In the genomic region with DNA sequence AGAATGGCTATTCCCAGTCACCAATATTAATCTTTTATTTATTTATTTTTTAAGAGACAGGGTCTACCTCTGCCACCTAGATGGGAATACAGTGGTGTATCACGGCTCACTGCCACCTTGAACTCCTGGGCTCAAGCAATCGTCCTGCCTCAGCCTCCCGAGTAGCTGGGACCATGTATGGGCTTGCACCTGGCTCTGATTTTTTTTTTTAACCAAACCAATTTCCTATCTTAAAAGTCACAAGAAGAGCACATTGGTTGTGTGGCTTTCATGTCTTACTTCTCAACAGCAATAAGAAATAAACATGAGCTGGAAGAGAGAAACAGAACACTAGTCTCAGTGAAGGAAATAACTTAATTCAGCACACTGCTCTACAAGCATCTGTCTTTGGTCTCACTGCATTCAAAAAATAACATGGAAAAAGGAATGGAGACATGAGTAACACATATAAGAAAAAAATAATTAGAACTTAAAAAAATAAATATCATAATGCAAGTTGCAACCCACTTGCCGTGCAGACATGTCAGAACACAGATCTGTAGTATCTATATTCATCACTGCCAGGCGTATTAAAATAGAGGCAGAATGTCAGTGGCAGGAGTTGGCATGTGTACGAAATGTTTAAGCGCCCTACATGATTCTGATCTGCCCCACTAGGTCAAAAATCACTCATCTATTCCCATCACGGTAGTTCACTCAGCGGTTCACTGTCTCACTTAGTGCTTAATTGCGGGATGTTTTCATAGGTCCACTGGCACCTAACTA, we compare ENCODE assay signal across 17 cellular contexts.
"Had no signal": no experiment of that assay in that cellular context is flagged by ENCODE, and none has a peak within 500 bp of the region (broad histone marks: within the 10 kb centered on the region; RNA-seq: fewer than 3 reads in every experiment).

No MANE protein-coding gene starts in this region.

- DNase-seq: activated CD4-positive, alpha-beta T cell treated with anti-CD3 and anti-CD28 coated beads, Interleukin-2, amount 10 ng/mL, durations not matched to agents 7 days and 5 days; activated CD8-positive, alpha-beta memory T cell treated with anti-CD3 and anti-CD28 coated beads, Interleukin-2, amount 50 U/mL, for 48 hours; activated effector memory CD4-positive, alpha-beta T cell treated with Interleukin-2 at 50 U/mL for 16 hours; activated naive CD4-positive, alpha-beta T cell treated with anti-CD3 and anti-CD28 coated beads, Interleukin-2, amount 50 U/mL, for 16 hours; activated T-cell treated with anti-CD3 and anti-CD28 coated beads, Interleukin-2, amount 50 U/mL, for 48 hours; aorta; brain microvascular endothelial cell; left cardiac atrium; lower lobe of right lung; natural killer cell; stimulated activated CD4-positive, alpha-beta T cell treated with anti-CD3 and anti-CD28 coated beads, Interleukin-12 subunit alpha, Interleukin-12 subunit beta, amount 100 ng/mL, for 4 hours; stimulated activated CD4-positive, alpha-beta T cell treated with anti-CD3 and anti-CD28 coated beads, Interleukin-1b, Interleukin-23, amount 100 ng/mL, for 48 hours; stimulated activated naive CD4-positive, alpha-beta T cell treated with Interleukin-2 at 50 U/mL for 16 hours; thyroid gland had no signal

- H3K36me3 ChIP-seq: brain microvascular endothelial cell, esophagus muscularis mucosa, lower lobe of right lung, thyroid gland had no signal

- H3K9me3 ChIP-seq: esophagus muscularis mucosa, lower lobe of right lung, thyroid gland had no signal

- H3K27ac Mint-ChIP-seq: activated CD4-positive, alpha-beta T cell treated with anti-CD3 and anti-CD28 coated beads, Interleukin-2, amount 10 ng/mL, durations not matched to agents 7 days and 5 days; natural killer cell had no signal

- H3K27me3 ChIP-seq: brain microvascular endothelial cell, esophagus muscularis mucosa, thyroid gland had no signal

- H3K9me3 Mint-ChIP-seq: activated CD4-positive, alpha-beta T cell treated with anti-CD3 and anti-CD28 coated beads, Interleukin-2, amount 10 ng/mL, durations not matched to agents 7 days and 5 days; natural killer cell had no signal

- H3K4me3 Mint-ChIP-seq: activated CD4-positive, alpha-beta T cell treated with anti-CD3 and anti-CD28 coated beads, Interleukin-2, amount 10 ng/mL, durations not matched to agents 7 days and 5 days; natural killer cell had no signal

- H3K4me1 ChIP-seq: lower lobe of right lung had no signal

- H3K27ac ChIP-seq: brain microvascular endothelial cell, coronary artery, esophagus muscularis mucosa, lower lobe of right lung, thyroid gland had no signal

- ATAC-seq: activated CD4-positive, CD25-positive, alpha-beta regulatory T cell treated with anti-CD3 and anti-CD28 coated beads, Interleukin-2, amount 50 U/mL, for 24 hours; left cardiac atrium; lower lobe of right lung had no signal

- H3K4me1 Mint-ChIP-seq: activated CD4-positive, alpha-beta T cell treated with anti-CD3 and anti-CD28 coated beads, Interleukin-2, amount 10 ng/mL, durations not matched to agents 7 days and 5 days had no signal

- H3K36me3 Mint-ChIP-seq: natural killer cell had no signal

- H3K4me3 ChIP-seq: coronary artery, esophagus muscularis mucosa, lower lobe of right lung, thyroid gland had no signal
